In genomic region chr9:4315582-4316215, GRCh38 we compare ENCODE assay signal across 8 cellular contexts. TPM values are rescaled to one million over a fixed set of nuclear protein-coding genes. Genes with fewer than 3 reads are reported as not detected.
DNase-seq lines count a peak whose midpoint lies in the region; ATAC-seq, FAIRE-seq and TF ChIP-seq lines count a peak whose summit lies in the region.

No MANE protein-coding gene starts in this region.

- no peak overlapping the region for H3K4me2 ChIP-seq in PC-3 (ENCODE audit: low read length)

- no peak for TF ChIP-seq POLR2A in upper lobe of left lung (IDR thresholded peaks at IDR 0.05)

- no peak overlapping the region for H2AFZ ChIP-seq in PC-3 (ENCODE audit: low read length)

- H3K79me2 ChIP-seq in PC-3 (ENCODE audit: low read length) = no peaks in the 10 kb centered on the region

- H3K27me3 ChIP-seq in PC-3 (ENCODE audit: low read length) (no peaks in the 10 kb centered on the region), upper lobe of left lung (no peaks in the 10 kb centered on the region)

- H3K9me2 ChIP-seq in PC-3 (replicated peaks; ENCODE audit: low read length) = no peaks in the 10 kb centered on the region

- no peaks in the 10 kb centered on the region for H4K20me1 ChIP-seq in PC-3 (ENCODE audit: low read length)

- POLR2A ChIA-PET in PC-3 (lab: Charles Lee; ENCODE audit: unreplicated experiment) = no interaction called here

- no peak overlapping the region for H3K9ac ChIP-seq in PC-3 (ENCODE audit: low read length)

- H3K27ac ChIP-seq in PC-3 (ENCODE audit: low read length) (no peak overlapping the region), upper lobe of left lung (no peak overlapping the region)

- H3K4me3 Mint-ChIP-seq in osteocyte (ENCODE audit: unreplicated experiment) = no peak overlapping the region

- no peaks in the 10 kb centered on the region for H3F3A ChIP-seq in PC-3 (ENCODE audit: low read length, unreplicated experiment)

- DNase-seq in DMS79 (lab: John Stamatoyannopoulos, UW) (peak; percentile 15), HTR-8/SVneo (ENCODE audit: insufficient read length, low spot score) (peak; percentile 78), PC-3 (peak; percentile 73), fibroblast of the aortic adventitia (ENCODE audit: low read depth) (peak; percentile 85), osteocyte (ENCODE audit: extremely low spot score, unreplicated experiment) (peak; percentile 89), upper lobe of left lung (peak in 1 of 2 donors; percentile 72)
- peak; percentile 78 to 87 for DNase-seq in activated T-cell treated with anti-CD3 and anti-CD28 coated beads, Interleukin-2, amount 50 U/mL, for 48 hours

- BruUV-seq in PC-3 (replicated peaks; lab: Mats Ljungman, UMichigan) = no TSS peak

- no peaks in the 10 kb centered on the region for H3K4me1 ChIP-seq in PC-3 (ENCODE audit: insufficient read depth, low read length)
- peaks cover 0 to 9% (median 0%) of the 10 kb centered on the region in 4 donors for H3K4me1 ChIP-seq in upper lobe of left lung

- no peaks in the 10 kb centered on the region for H3K9me3 Mint-ChIP-seq in osteocyte (ENCODE audit: unreplicated experiment)

- peak; percentile 13 for FAIRE-seq in HTR-8/SVneo (lab: Jason Lieb, UNC)

- 3 to 11% methylated on average over 2 to 4 of the region's 4 CpGs for WGBS in upper lobe of left lung, 2 donors

- CTCF ChIA-PET in PC-3 (lab: Charles Lee) = interaction anchor here (0.6 kb wide), 1 partner anchor 31 kb away, joined by 4 read pairs; no protein-coding TSS in a partner anchor

- H3K36me3 Mint-ChIP-seq in osteocyte (ENCODE audit: unreplicated experiment) = no peaks in the 10 kb centered on the region

- no peak overlapping the region for H3K27ac Mint-ChIP-seq in osteocyte (ENCODE audit: unreplicated experiment)

- peak; percentile 96 for ATAC-seq in GM21515 (IDR thresholded peaks at IDR 0.05; ENCODE audit: unreplicated experiment)
- peak; percentile 96 for ATAC-seq in PC-3
- ATAC-seq in upper lobe of left lung (ENCODE audit: low FRiP score in 2 of 2) = peak; percentile 86 to 92

- no peak overlapping the region for H3K4me3 ChIP-seq in PC-3 (ENCODE audit: low read length)
- H3K4me3 ChIP-seq in fibroblast of the aortic adventitia (ENCODE audit: low read depth, low read length) = no peak overlapping the region
- no peak overlapping the region for H3K4me3 ChIP-seq in upper lobe of left lung

- H3K36me3 ChIP-seq in PC-3 (ENCODE audit: low read depth, low read length) = no peaks in the 10 kb centered on the region; the same call in 1 of the 2 replicates
- no peaks in the 10 kb centered on the region for H3K36me3 ChIP-seq in upper lobe of left lung

- intact Hi-C loops in PC-3 (cut with micrococcal nuclease) = loop anchor here (1.0 to 2.0 kb wide), 3 partner anchors 24 to 59 kb away; no protein-coding TSS in a partner anchor

- no peak for TF ChIP-seq EP300 in upper lobe of left lung (IDR thresholded peaks at IDR 0.05)

- no peaks in the 10 kb centered on the region for H3K27me3 Mint-ChIP-seq in osteocyte (ENCODE audit: unreplicated experiment)

- no peaks in the 10 kb centered on the region for H3K9me3 ChIP-seq in PC-3 (ENCODE audit: low read length)
- no peaks in the 10 kb centered on the region for H3K9me3 ChIP-seq in upper lobe of left lung

- TF ChIP-seq CTCF in PC-3 (conservative IDR thresholded peaks at IDR 0.05; ENCODE audit: low read depth, low read length) = peak; percentile 80
- peak; percentile 96 for TF ChIP-seq CTCF in fibroblast of the aortic adventitia (IDR thresholded peaks at IDR 0.05; ENCODE audit: insufficient read depth, low read length)
- peak; percentile 94 for TF ChIP-seq CTCF in osteocyte (IDR thresholded peaks at IDR 0.05)
- TF ChIP-seq CTCF in upper lobe of left lung (IDR thresholded peaks at IDR 0.05) = peak; percentile 52 to 79 (median 72)

- peaks cover 10% of the 10 kb centered on the region for H3K4me1 Mint-ChIP-seq in osteocyte (ENCODE audit: unreplicated experiment)

RNA-seq across cellular contexts. Expression of gene GLIS3, which starts 15.8 kb away (rescaled TPM):
- 9.0 and 17.0 TPM in 2 replicates for total RNA-seq in PC-3 (2014; rRNA removed)
- 49.1 and 50.9 TPM in 2 replicates for total RNA-seq in fibroblast of the aortic adventitia (ENCODE audit: low replicate concordance)
- total RNA-seq in osteocyte = 27.1 and 30.5 TPM in 2 replicates
- total RNA-seq in upper lobe of left lung = 10 to 100 TPM; 17.5 to 67.1 (median 31.2) TPM
